10 cellular contexts compared by ENCODE assay signal in genomic region chr10:74055383-74056065, GRCh38. TPM values are rescaled to one million over a fixed set of nuclear protein-coding genes. Genes with fewer than 3 reads are reported as not detected.
DNase-seq lines count a peak whose midpoint lies in the region; ATAC-seq and TF ChIP-seq lines count a peak whose summit lies in the region.
"Had no signal": no experiment of that assay in that cellular context is flagged by ENCODE, and none has a peak within 500 bp of the region (broad histone marks: within the 10 kb centered on the region; RNA-seq: fewer than 3 reads in every experiment).

No MANE protein-coding gene starts in this region.

- DNase-seq in activated T-cell treated with anti-CD3 and anti-CD28 coated beads, Interleukin-2, amount 50 U/mL, for 24 hours, result no peak
- no peak for DNase-seq in activated T-cell treated with anti-CD3 and anti-CD28 coated beads, Interleukin-2, amount 50 U/mL, for 4 hours
- no peak for DNase-seq in T-helper 2 cell treated with Interferon-gamma antibody and Interleukin-4, amounts not matched to agents 5 μg/mL and 100 μg/mL, for 36 hours (ENCODE audit: low spot score)
- no peak for DNase-seq in right atrium auricular region (ENCODE audit: low spot score)
- no peak for DNase-seq in DMS79 (lab: John Stamatoyannopoulos, UW)
- DNase-seq in AG08395 (ENCODE audit: low spot score), result no peak
- no peak for DNase-seq in NCI-H446 treated with DMSO at 0.1 percent for 48 hours (lab: John Stamatoyannopoulos, UW)
- DNase-seq: activated CD8-positive, alpha-beta memory T cell treated with anti-CD3 and anti-CD28 coated beads for 24 hours; NCI-H2029 treated with DMSO at 0.1 percent for 48 hours had no signal

- H3K27ac Mint-ChIP-seq in activated T-cell treated with anti-CD3 and anti-CD28 coated beads, Interleukin-2, amount 50 U/mL, for 24 hours, result peak overlapping the region; percentile 88
- H3K27ac Mint-ChIP-seq in T-helper 2 cell treated with Interferon-gamma antibody and Interleukin-4, amounts not matched to agents 5 μg/mL and 100 μg/mL, for 36 hours, result peak overlapping the region; percentile 78

- H3K9ac ChIP-seq in subcutaneous abdominal adipose tissue (ENCODE audit: low read length in 5 of 5), result no peak overlapping the region

- H3K4me1 Mint-ChIP-seq in activated T-cell treated with anti-CD3 and anti-CD28 coated beads, Interleukin-2, amount 50 U/mL, for 24 hours (ENCODE audit: low read depth), result peaks cover 40% of the 10 kb centered on the region
- H3K4me1 Mint-ChIP-seq in activated T-cell treated with anti-CD3 and anti-CD28 coated beads, Interleukin-2, amount 50 U/mL, for 4 hours (ENCODE audit: low read depth), result peaks cover 33% of the 10 kb centered on the region
- peaks cover 50% of the 10 kb centered on the region for H3K4me1 Mint-ChIP-seq in T-helper 2 cell treated with Interferon-gamma antibody and Interleukin-4, amounts not matched to agents 5 μg/mL and 100 μg/mL, for 36 hours (ENCODE audit: low read depth)

- no peaks in the 10 kb centered on the region for H3K27me3 ChIP-seq in right atrium auricular region
- H3K27me3 ChIP-seq in subcutaneous abdominal adipose tissue (ENCODE audit: control insufficient read depth in 5 of 5, insufficient read depth in 4 of 5, low read length in 5 of 5), result no peaks in the 10 kb centered on the region

- H3K9me3 ChIP-seq in right atrium auricular region (no peaks in the 10 kb centered on the region), subcutaneous abdominal adipose tissue (ENCODE audit: control insufficient read depth in 5 of 5, low read length in 5 of 5) (no peaks in the 10 kb centered on the region)

- H3K9me3 Mint-ChIP-seq in activated T-cell treated with anti-CD3 and anti-CD28 coated beads, Interleukin-2, amount 50 U/mL, for 24 hours, result no peaks in the 10 kb centered on the region
- H3K9me3 Mint-ChIP-seq in activated T-cell treated with anti-CD3 and anti-CD28 coated beads, Interleukin-2, amount 50 U/mL, for 4 hours, result no peaks in the 10 kb centered on the region
- H3K9me3 Mint-ChIP-seq in T-helper 2 cell treated with Interferon-gamma antibody and Interleukin-4, amounts not matched to agents 5 μg/mL and 100 μg/mL, for 36 hours, result no peaks in the 10 kb centered on the region

- H3K4me3 Mint-ChIP-seq in activated T-cell treated with anti-CD3 and anti-CD28 coated beads, Interleukin-2, amount 50 U/mL, for 24 hours, result no peak overlapping the region
- H3K4me3 Mint-ChIP-seq in activated T-cell treated with anti-CD3 and anti-CD28 coated beads, Interleukin-2, amount 50 U/mL, for 4 hours, result no peak overlapping the region
- H3K4me3 Mint-ChIP-seq in T-helper 2 cell treated with Interferon-gamma antibody and Interleukin-4, amounts not matched to agents 5 μg/mL and 100 μg/mL, for 36 hours, result peak overlapping the region; percentile 62

- H3K4me3 ChIP-seq in right atrium auricular region (no peak overlapping the region), subcutaneous abdominal adipose tissue (ENCODE audit: low read depth in 1 of 5, low read length in 5 of 5) (no peak overlapping the region)

- H3K36me3 Mint-ChIP-seq in activated T-cell treated with anti-CD3 and anti-CD28 coated beads, Interleukin-2, amount 50 U/mL, for 24 hours (ENCODE audit: low read depth), result no peaks in the 10 kb centered on the region
- no peaks in the 10 kb centered on the region for H3K36me3 Mint-ChIP-seq in activated T-cell treated with anti-CD3 and anti-CD28 coated beads, Interleukin-2, amount 50 U/mL, for 4 hours (ENCODE audit: insufficient read depth)
- peaks cover 10% of the 10 kb centered on the region for H3K36me3 Mint-ChIP-seq in T-helper 2 cell treated with Interferon-gamma antibody and Interleukin-4, amounts not matched to agents 5 μg/mL and 100 μg/mL, for 36 hours (ENCODE audit: low read depth)

- ATAC-seq in activated T-cell treated with anti-CD3 and anti-CD28 coated beads, Interleukin-2, amount 50 U/mL, for 4 hours, result no peak

- H3K27ac ChIP-seq in right atrium auricular region (peak overlapping the region; percentile 62 to 85), subcutaneous abdominal adipose tissue (ENCODE audit: low read depth, low read length) (peak overlapping the region; percentile 12)

- H3K4me1 ChIP-seq in right atrium auricular region (peaks cover 0 to 78% of the 10 kb centered on the region in 2 donors), subcutaneous abdominal adipose tissue (ENCODE audit: control insufficient read depth in 5 of 5, insufficient read depth in 5 of 5, low read length in 5 of 5) (peaks cover 0 to 33% (median 27%) of the 10 kb centered on the region in 5 donors)

- H3K36me3 ChIP-seq in right atrium auricular region (no peaks in the 10 kb centered on the region), subcutaneous abdominal adipose tissue (ENCODE audit: control insufficient read depth in 5 of 5, insufficient read depth in 5 of 5, low read length in 5 of 5) (no peaks in the 10 kb centered on the region)

- no peaks in the 10 kb centered on the region for H3K27me3 Mint-ChIP-seq in activated T-cell treated with anti-CD3 and anti-CD28 coated beads, Interleukin-2, amount 50 U/mL, for 24 hours
- no peaks in the 10 kb centered on the region for H3K27me3 Mint-ChIP-seq in activated T-cell treated with anti-CD3 and anti-CD28 coated beads, Interleukin-2, amount 50 U/mL, for 4 hours (ENCODE audit: low read depth)
- no peaks in the 10 kb centered on the region for H3K27me3 Mint-ChIP-seq in T-helper 2 cell treated with Interferon-gamma antibody and Interleukin-4, amounts not matched to agents 5 μg/mL and 100 μg/mL, for 36 hours (ENCODE audit: low read depth)

- TF ChIP-seq CTCF in right atrium auricular region (IDR thresholded peaks at IDR 0.05), result no peak

RNA-seq across cellular contexts. Expression of gene VCL, which starts 57.6 kb away (rescaled TPM):
- total RNA-seq in activated T-cell treated with anti-CD3 and anti-CD28 coated beads, Interleukin-2, amount 50 U/mL, for 4 hours, result 10 to 100 TPM; 12.4 to 16.3 (median 14.7) TPM
- 100 to 1,000 TPM; 173 to 216 TPM for total RNA-seq in right atrium auricular region

Comparison
In these comparisons a context has a peak if more than half of its experiments do, and no peak if none do; other contexts are left out.
1. RNA of gene VCL, which starts 57.6 kb away (total RNA-seq): 173 to 216 TPM in right atrium auricular region; 12.4 to 16.3 TPM in activated T-cell treated with anti-CD3 and anti-CD28 coated beads, Interleukin-2, amount 50 U/mL, for 4 hours; every median in the first group is over 10 times any median in the second.